In genomic region chr7:29239638-29240037, GRCh38 we compare ENCODE assay signal across 10 cellular contexts. TPM values are rescaled to one million over a fixed set of nuclear protein-coding genes. Genes with fewer than 3 reads are reported as not detected.
A peak's percentile ranks its signal among the peaks of the same experiment; 100 is the strongest.
DNase-seq lines count a peak whose midpoint lies in the region; TF ChIP-seq lines count a peak whose summit lies in the region.
"Had no signal": no experiment of that assay in that cellular context is flagged by ENCODE, and none has a peak within 500 bp of the region (broad histone marks: within the 10 kb centered on the region; RNA-seq: fewer than 3 reads in every experiment).

No MANE protein-coding gene starts in this region.

- BruUV-seq in mammary epithelial cell (replicated peaks; lab: Mats Ljungman, UMichigan), result no TSS peak

- DNase-seq in NOMO-1 (lab: John Stamatoyannopoulos, UW; ENCODE audit: unreplicated experiment in 2 of 2), result peak; percentile 14 to 39
- DNase-seq in NOMO-1 treated with dmso at 0.1 percent for 144 hours (lab: John Stamatoyannopoulos, UW; ENCODE audit: unreplicated experiment), result no peak
- peak; percentile 17 for DNase-seq in Jurkat, Clone E6-1 (ENCODE audit: low read depth, low spot score)
- DNase-seq in mammary epithelial cell, result no peak
- no peak for DNase-seq in osteoblast (ENCODE audit: insufficient read length, low spot score, missing footprints)
- DNase-seq in activated gamma-delta T cell (lab: John Stamatoyannopoulos, UW), result no peak
- no peak for DNase-seq in NCI-H526 (lab: John Stamatoyannopoulos, UW)
- no peak for DNase-seq in nucleus accumbens (lab: John Stamatoyannopoulos, UW)
- DNase-seq: naive thymus-derived CD4-positive, alpha-beta T cell had no signal

- H3K4me1 ChIP-seq in mammary epithelial cell (ENCODE audit: insufficient read depth, low read length), result no peaks in the 10 kb centered on the region
- H3K4me1 ChIP-seq in osteoblast (ENCODE audit: insufficient read depth, low read length), result no peaks in the 10 kb centered on the region

- intact Hi-C loops in mammary epithelial cell (cut with micrococcal nuclease), result loop anchor here (1.0 to 5.0 kb wide), 5 partner anchors 51 to 317 kb away; no protein-coding TSS in a partner anchor

- in situ Hi-C loops in mammary epithelial cell (cut with MboI; ENCODE audit: low sequenced_read_pairs in 2 of 2), result loop anchor here in 1 of 2 donors (10.0 kb wide), 1 partner anchor 165 kb away; no protein-coding TSS in a partner anchor

- H3K4me2 ChIP-seq in mammary epithelial cell (ENCODE audit: insufficient read depth, low read depth, low read length) (no peak overlapping the region), osteoblast (ENCODE audit: insufficient read depth, low read length) (no peak overlapping the region)
- H3K4me2 ChIP-seq: BLaER1 had no signal

- H3K79me2 ChIP-seq in mammary epithelial cell (ENCODE audit: insufficient read depth, low read length) (no peaks in the 10 kb centered on the region), osteoblast (ENCODE audit: insufficient read depth, low read length) (no peaks in the 10 kb centered on the region)

- H4K20me1 ChIP-seq in mammary epithelial cell (ENCODE audit: insufficient read depth, low read length) (no peaks in the 10 kb centered on the region), osteoblast (ENCODE audit: insufficient read depth, low read length) (no peaks in the 10 kb centered on the region)
- H4K20me1 ChIP-seq: BLaER1 had no signal

- no peaks in the 10 kb centered on the region for H3K9me3 ChIP-seq in mammary epithelial cell (replicated peaks; ENCODE audit: insufficient read depth, low read length)
- no peaks in the 10 kb centered on the region for H3K9me3 ChIP-seq in osteoblast (ENCODE audit: low read depth, low read length)

- TF ChIP-seq CTCF in mammary epithelial cell (conservative IDR thresholded peaks at IDR 0.05 in 1 of 2, IDR thresholded peaks at IDR 0.05 in 1 of 2; ENCODE audit: extremely low read depth in 1 of 2, insufficient read depth in 1 of 2, low read depth in 1 of 2, low read length in 2 of 2), result peak; percentile 79 to 87
- peak; percentile 52 for TF ChIP-seq CTCF in osteoblast (IDR thresholded peaks at IDR 0.05; ENCODE audit: extremely low read depth, low read depth, low read length)

- H3K9ac ChIP-seq in mammary epithelial cell (ENCODE audit: insufficient read depth, low read length), result no peak overlapping the region
- H3K9ac ChIP-seq: BLaER1 had no signal

- H3K27me3 ChIP-seq in mammary epithelial cell (ENCODE audit: insufficient read depth, low read length), result no peaks in the 10 kb centered on the region
- peaks cover 3% of the 10 kb centered on the region for H3K27me3 ChIP-seq in osteoblast (ENCODE audit: insufficient read depth, low read length)
- H3K27me3 ChIP-seq: BLaER1 had no signal

- H2AFZ ChIP-seq in mammary epithelial cell (ENCODE audit: low read depth, low read length), result no peak overlapping the region
- no peak overlapping the region for H2AFZ ChIP-seq in osteoblast (ENCODE audit: low read length)

- WGBS in mammary epithelial cell (ENCODE audit: low coverage, missing lambda C conversion rate), result 83% methylated on average over 1 of the region's 1 CpG

- H3K36me3 ChIP-seq in mammary epithelial cell (ENCODE audit: insufficient read depth, low read length), result no peaks in the 10 kb centered on the region
- H3K36me3 ChIP-seq in osteoblast (ENCODE audit: insufficient read depth, low read length), result no peaks in the 10 kb centered on the region
- H3K36me3 ChIP-seq: BLaER1 had no signal

- no peak overlapping the region for H3K27ac ChIP-seq in mammary epithelial cell (ENCODE audit: insufficient read depth, low read depth, low read length)
- H3K27ac ChIP-seq in osteoblast (ENCODE audit: low read depth, low read length), result no peak overlapping the region
- H3K27ac ChIP-seq: BLaER1 had no signal

- CTCF ChIA-PET in mammary epithelial cell (lab: Charles Lee; ENCODE audit: low non-redundant PET), result interaction anchor here (0.6 to 0.7 kb wide), 2 partner anchors 10 to 47 kb away, joined by 3 to 5 read pairs; no protein-coding TSS in a partner anchor

- dilution Hi-C loops in mammary epithelial cell (cut with HindIII; ENCODE audit: low sequenced_read_pairs), result no loop called here

- no peak overlapping the region for H3K4me3 ChIP-seq in Jurkat, Clone E6-1 (ENCODE audit: low read length)
- H3K4me3 ChIP-seq in mammary epithelial cell (replicated peaks in 1 of 3; ENCODE audit: insufficient read depth in 1 of 3, low read depth in 2 of 3, low read length in 3 of 3), result no peak overlapping the region
- no peak overlapping the region for H3K4me3 ChIP-seq in osteoblast (ENCODE audit: insufficient read depth, low read length)
- H3K4me3 ChIP-seq: BLaER1 had no signal

RNA-seq across cellular contexts. Expression of gene CHN2, which starts 45.1 kb away (rescaled TPM):
- polyA plus RNA-seq in Jurkat, Clone E6-1 (2012; ENCODE audit: insufficient read depth, insufficient read length), result 22.3 TPM
- total RNA-seq in mammary epithelial cell (not detected), osteoblast (under 0.01 TPM in 1 of 2 replicates, not detected in the other)
- polyA plus RNA-seq in mammary epithelial cell, result 0.17 TPM
- not detected for polyA minus RNA-seq in mammary epithelial cell

Comparison
In these comparisons a context has a peak if more than half of its experiments do, and no peak if none do; other contexts are left out.
1. DNase-seq: peak in NOMO-1 (2 of 2) and Jurkat, Clone E6-1 (single experiment); none in NOMO-1 treated with dmso at 0.1 percent for 144 hours (single experiment), mammary epithelial cell (single experiment), osteoblast (single experiment), activated gamma-delta T cell (single experiment), NCI-H526 (0 of 2) and nucleus accumbens (0 of 56).